ENCODE assay signal across 1 cellular context in the genomic region with DNA sequence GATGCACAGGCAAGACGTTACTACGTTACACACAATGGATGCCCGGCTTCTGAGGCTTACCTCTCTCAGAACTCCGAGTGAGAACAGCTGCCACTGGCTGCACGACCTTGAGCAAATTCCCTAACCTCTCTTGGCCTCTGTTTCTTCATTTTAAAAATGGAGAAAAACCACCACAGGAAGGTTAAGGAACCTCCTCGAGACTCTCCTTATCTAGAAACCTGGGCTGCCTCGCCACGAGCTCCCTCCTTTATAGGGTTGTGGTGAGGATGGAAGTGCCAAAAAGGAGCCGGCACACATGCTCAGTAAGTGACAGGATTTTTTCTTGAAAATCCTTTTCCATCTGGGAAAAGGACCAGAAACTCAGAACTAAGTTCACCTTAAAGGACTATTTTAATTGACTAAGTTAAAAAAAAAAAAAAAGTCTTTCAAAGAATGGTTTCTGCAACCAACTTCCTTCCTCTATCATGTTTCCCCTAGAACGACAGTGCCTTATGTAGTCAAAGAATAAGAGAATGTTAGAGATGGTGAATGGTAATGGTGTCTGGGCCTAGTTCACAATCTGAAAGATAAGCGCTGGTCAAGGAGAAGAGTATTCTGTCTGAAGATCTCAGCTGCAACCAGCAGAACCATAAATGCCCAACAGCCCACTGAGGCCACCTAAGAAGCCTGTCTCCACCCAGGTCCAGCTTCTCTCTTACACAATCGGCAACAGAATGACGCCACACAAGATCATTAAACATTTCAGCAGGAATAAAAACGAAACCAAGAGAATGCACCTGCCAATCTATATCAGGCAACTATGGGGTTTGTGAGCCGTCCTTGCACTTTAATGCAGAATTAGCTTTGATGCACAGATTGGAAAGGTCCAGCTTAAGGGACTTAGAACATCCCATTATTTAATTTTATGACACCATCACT.
TF ChIP-seq lines count a peak whose summit lies in the region.

No MANE protein-coding gene starts in this region.

TF ChIP-seq in GM12878, 131 proteins besides CTCF, POLR2A, EP300 and RAD21 (continued from another document):
- TF ChIP-seq, protein P1, sequence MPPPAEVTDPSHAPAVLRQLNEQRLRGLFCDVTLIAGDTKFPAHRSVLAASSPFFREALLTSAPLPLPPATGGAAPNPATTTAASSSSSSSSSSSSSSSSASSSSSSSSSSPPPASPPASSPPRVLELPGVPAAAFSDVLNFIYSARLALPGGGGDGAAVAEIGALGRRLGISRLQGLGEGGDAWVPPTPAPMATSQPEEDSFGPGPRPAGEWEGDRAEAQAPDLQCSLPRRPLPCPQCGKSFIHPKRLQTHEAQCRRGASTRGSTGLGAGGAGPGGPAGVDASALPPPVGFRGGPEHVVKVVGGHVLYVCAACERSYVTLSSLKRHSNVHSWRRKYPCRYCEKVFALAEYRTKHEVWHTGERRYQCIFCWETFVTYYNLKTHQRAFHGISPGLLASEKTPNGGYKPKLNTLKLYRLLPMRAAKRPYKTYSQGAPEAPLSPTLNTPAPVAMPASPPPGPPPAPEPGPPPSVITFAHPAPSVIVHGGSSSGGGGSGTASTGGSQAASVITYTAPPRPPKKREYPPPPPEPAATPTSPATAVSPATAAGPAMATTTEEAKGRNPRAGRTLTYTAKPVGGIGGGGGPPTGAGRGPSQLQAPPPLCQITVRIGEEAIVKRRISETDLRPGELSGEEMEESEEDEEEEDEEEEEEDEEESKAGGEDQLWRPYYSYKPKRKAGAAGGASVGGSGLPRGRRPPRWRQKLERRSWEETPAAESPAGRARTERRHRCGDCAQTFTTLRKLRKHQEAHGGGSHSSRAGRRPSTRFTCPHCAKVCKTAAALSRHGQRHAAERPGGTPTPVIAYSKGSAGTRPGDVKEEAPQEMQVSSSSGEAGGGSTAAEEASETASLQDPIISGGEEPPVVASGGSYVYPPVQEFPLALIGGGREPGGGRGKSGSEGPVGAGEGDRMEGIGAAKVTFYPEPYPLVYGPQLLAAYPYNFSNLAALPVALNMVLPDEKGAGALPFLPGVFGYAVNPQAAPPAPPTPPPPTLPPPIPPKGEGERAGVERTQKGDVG (CRISPR knock-in tag; IDR thresholded peaks at IDR 0.05): no peak
- no peak for TF ChIP-seq SUPT20H (IDR thresholded peaks at IDR 0.05; ENCODE audit: borderline replicate concordance, control insufficient read depth, low read depth, low read length)
- TF ChIP-seq HDAC6 (IDR thresholded peaks at IDR 0.05; ENCODE audit: unreplicated experiment): no peak
- no peak for TF ChIP-seq SP1 (IDR thresholded peaks at IDR 0.05; ENCODE audit: low read depth, low read length)
- TF ChIP-seq TCF7 (IDR thresholded peaks at IDR 0.05; ENCODE audit: borderline replicate concordance): no peak
- no peak for TF ChIP-seq ESRRA (IDR thresholded peaks at IDR 0.05; ENCODE audit: low read length)
- TF ChIP-seq, protein P2, sequence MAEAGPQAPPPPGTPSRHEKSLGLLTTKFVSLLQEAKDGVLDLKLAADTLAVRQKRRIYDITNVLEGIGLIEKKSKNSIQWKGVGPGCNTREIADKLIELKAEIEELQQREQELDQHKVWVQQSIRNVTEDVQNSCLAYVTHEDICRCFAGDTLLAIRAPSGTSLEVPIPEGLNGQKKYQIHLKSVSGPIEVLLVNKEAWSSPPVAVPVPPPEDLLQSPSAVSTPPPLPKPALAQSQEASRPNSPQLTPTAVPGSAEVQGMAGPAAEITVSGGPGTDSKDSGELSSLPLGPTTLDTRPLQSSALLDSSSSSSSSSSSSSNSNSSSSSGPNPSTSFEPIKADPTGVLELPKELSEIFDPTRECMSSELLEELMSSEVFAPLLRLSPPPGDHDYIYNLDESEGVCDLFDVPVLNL (IDR thresholded peaks at IDR 0.05; ENCODE audit: low read depth, low read length): no peak
- TF ChIP-seq, protein P3, sequence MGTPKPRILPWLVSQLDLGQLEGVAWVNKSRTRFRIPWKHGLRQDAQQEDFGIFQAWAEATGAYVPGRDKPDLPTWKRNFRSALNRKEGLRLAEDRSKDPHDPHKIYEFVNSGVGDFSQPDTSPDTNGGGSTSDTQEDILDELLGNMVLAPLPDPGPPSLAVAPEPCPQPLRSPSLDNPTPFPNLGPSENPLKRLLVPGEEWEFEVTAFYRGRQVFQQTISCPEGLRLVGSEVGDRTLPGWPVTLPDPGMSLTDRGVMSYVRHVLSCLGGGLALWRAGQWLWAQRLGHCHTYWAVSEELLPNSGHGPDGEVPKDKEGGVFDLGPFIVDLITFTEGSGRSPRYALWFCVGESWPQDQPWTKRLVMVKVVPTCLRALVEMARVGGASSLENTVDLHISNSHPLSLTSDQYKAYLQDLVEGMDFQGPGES (IDR thresholded peaks at IDR 0.05): no peak
- TF ChIP-seq, protein P4, sequence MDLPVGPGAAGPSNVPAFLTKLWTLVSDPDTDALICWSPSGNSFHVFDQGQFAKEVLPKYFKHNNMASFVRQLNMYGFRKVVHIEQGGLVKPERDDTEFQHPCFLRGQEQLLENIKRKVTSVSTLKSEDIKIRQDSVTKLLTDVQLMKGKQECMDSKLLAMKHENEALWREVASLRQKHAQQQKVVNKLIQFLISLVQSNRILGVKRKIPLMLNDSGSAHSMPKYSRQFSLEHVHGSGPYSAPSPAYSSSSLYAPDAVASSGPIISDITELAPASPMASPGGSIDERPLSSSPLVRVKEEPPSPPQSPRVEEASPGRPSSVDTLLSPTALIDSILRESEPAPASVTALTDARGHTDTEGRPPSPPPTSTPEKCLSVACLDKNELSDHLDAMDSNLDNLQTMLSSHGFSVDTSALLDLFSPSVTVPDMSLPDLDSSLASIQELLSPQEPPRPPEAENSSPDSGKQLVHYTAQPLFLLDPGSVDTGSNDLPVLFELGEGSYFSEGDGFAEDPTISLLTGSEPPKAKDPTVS (IDR thresholded peaks at IDR 0.05; ENCODE audit: low read depth, low read length): no peak
- no peak for TF ChIP-seq MXI1 (IDR thresholded peaks at IDR 0.05; ENCODE audit: low read depth, low read length)
- no peak for TF ChIP-seq ZSCAN29 (IDR thresholded peaks at IDR 0.05)
- no peak for TF ChIP-seq KLF5 (IDR thresholded peaks at IDR 0.05; ENCODE audit: partially characterized antibody)
- TF ChIP-seq, protein P5, sequence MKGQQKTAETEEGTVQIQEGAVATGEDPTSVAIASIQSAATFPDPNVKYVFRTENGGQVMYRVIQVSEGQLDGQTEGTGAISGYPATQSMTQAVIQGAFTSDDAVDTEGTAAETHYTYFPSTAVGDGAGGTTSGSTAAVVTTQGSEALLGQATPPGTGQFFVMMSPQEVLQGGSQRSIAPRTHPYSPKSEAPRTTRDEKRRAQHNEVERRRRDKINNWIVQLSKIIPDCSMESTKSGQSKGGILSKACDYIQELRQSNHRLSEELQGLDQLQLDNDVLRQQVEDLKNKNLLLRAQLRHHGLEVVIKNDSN (IDR thresholded peaks at IDR 0.05; ENCODE audit: borderline replicate concordance, extremely low read length, insufficient read depth, low read depth, low read length): no peak
